ENCODE assay signal across 8 cellular contexts in genomic region chr2:168194784-168195522, GRCh38. TPM values are rescaled to one million over a fixed set of nuclear protein-coding genes. Genes with fewer than 3 reads are reported as not detected.
DNase-seq lines count a peak whose midpoint lies in the region; ATAC-seq and TF ChIP-seq lines count a peak whose summit lies in the region.

No MANE protein-coding gene starts in this region.

- H3K4me2 ChIP-seq in BLaER1 = peak overlapping the region; percentile 87

- H3K4me3 ChIP-seq in BLaER1 (no peak overlapping the region), lower leg skin (ENCODE audit: low read depth, poor library complexity, severe bottlenecking) (no peak overlapping the region)

- peaks cover 59% of the 10 kb centered on the region for H4K20me1 ChIP-seq in BLaER1

- no peak for TF ChIP-seq CTCF in lower leg skin (IDR thresholded peaks at IDR 0.05)

- H3K4me3 Mint-ChIP-seq in activated T-cell treated with anti-CD3 and anti-CD28 coated beads, Interleukin-2, amount 50 U/mL, for 4 hours = peak overlapping the region; percentile 75

- WGBS in lower leg skin, 2 donors = 76 to 84% methylated on average over 7 of the region's 7 CpGs

- H3K4me1 Mint-ChIP-seq in activated T-cell treated with anti-CD3 and anti-CD28 coated beads, Interleukin-2, amount 50 U/mL, for 4 hours (ENCODE audit: low read depth) = peaks cover 73% of the 10 kb centered on the region

- H3K27me3 Mint-ChIP-seq in activated T-cell treated with anti-CD3 and anti-CD28 coated beads, Interleukin-2, amount 50 U/mL, for 4 hours (ENCODE audit: low read depth) = no peaks in the 10 kb centered on the region

- no peak for TF ChIP-seq POLR2A in lower leg skin (IDR thresholded peaks at IDR 0.05)

- peak; percentile 90 for ATAC-seq in HG03095 (IDR thresholded peaks at IDR 0.05; ENCODE audit: unreplicated experiment)
- peak; percentile 87 to 90 for ATAC-seq in activated T-cell treated with anti-CD3 and anti-CD28 coated beads, Interleukin-2, amount 50 U/mL, for 4 hours

- intact Hi-C loops in lower leg skin (cut with DNase I; ENCODE audit: low total_unique reads) = no loop called here

- H3K36me3 Mint-ChIP-seq in activated T-cell treated with anti-CD3 and anti-CD28 coated beads, Interleukin-2, amount 50 U/mL, for 4 hours (ENCODE audit: insufficient read depth) = peaks cover 3% of the 10 kb centered on the region

- peaks cover 32% of the 10 kb centered on the region; the same call in 1 of the 2 replicates for H3K36me3 ChIP-seq in BLaER1

- no peak overlapping the region for H3K9ac ChIP-seq in BLaER1

- H3K9me3 ChIP-seq in BLaER1 = no peaks in the 10 kb centered on the region

- H3K27me3 ChIP-seq in BLaER1 = no peaks in the 10 kb centered on the region

- no peaks in the 10 kb centered on the region for H3K9me3 Mint-ChIP-seq in activated T-cell treated with anti-CD3 and anti-CD28 coated beads, Interleukin-2, amount 50 U/mL, for 4 hours

- peaks cover 99% of the 10 kb centered on the region for H3K4me1 ChIP-seq in BLaER1

- H3K27ac ChIP-seq in BLaER1 = peak overlapping the region; percentile 65

- peak; percentile 30 for DNase-seq in GM19238 (ENCODE audit: insufficient read length, low spot score)
- DNase-seq in activated T-cell treated with anti-CD3 and anti-CD28 coated beads, Interleukin-2, amount 50 U/mL, for 4 hours = no peak
- no peak for DNase-seq in NCI-H1105 (lab: John Stamatoyannopoulos, UW)
- no peak for DNase-seq in NCI-H2029 treated with DMSO at 0.1 percent for 48 hours (lab: John Stamatoyannopoulos, UW)
- no peak for DNase-seq in COR-L47 (lab: John Stamatoyannopoulos, UW)
- no peak for DNase-seq in lower leg skin (ENCODE audit: low spot score in 2 of 2)

RNA-seq across cellular contexts. Expression of gene STK39, which starts 52.4 kb away (rescaled TPM):
- 10 to 100 TPM; 24.9 to 31.9 (median 31.5) TPM for total RNA-seq in activated T-cell treated with anti-CD3 and anti-CD28 coated beads, Interleukin-2, amount 50 U/mL, for 4 hours
- 10 to 100 TPM in 3 of 4 donors, 1 to 10 TPM in 1; 8.9 to 28.3 (median 14.5) TPM for total RNA-seq in lower leg skin
